8 cellular contexts compared by ENCODE assay signal in the genomic region with DNA sequence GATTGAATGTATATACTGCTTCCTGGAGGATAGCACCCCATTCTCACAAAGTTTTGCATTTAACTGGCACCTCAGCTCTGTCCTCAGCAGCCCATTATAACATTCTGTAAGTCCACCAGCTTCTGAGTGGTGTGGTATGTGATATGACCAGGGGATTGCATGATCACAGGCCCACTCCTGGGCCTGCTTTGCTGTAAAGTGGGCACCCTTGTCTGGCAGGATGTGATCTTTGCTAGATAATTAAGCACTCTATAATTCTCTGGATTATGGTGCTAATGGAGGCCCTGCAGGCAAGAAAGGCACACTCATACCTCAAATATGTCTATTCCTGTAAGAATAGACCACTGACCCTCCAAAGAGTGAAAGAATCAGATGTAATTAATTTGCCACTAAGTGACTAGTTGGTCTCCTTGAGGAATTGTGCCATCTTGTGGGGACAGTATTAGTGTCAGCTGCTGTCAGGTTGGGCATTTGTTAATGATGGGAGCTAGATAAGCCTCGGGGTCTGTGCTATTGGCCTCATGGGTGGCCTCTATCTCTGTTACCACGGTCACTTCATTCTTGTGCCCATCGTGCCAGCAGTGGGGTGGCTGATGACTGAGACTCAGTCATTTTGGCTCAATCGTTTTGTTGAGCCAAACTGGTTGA. TPM values are rescaled to one million over a fixed set of nuclear protein-coding genes. Genes with fewer than 3 reads are reported as not detected.
DNase-seq lines count a peak whose midpoint lies in the region; ATAC-seq and TF ChIP-seq lines count a peak whose summit lies in the region.

No MANE protein-coding gene starts in this region.

- intact Hi-C loops in PC-9 (cut with micrococcal nuclease; ENCODE audit: unreplicated experiment) = loop anchor here (1.0 to 10.0 kb wide), 3 partner anchors 102 to 382 kb away; partner anchors contain the start of gene MCUB

- H3K9me3 ChIP-seq in PC-9 (ENCODE audit: insufficient read depth, low read depth) = no peaks in the 10 kb centered on the region

- TF ChIP-seq CTCF in PC-9 (conservative IDR thresholded peaks at IDR 0.05) = peak; percentile 56
- TF ChIP-seq CTCF in progenitor cell of endocrine pancreas (IDR thresholded peaks at IDR 0.05; ENCODE audit: unreplicated experiment) = no peak

- H3K4me1 ChIP-seq in PC-9 (replicated peaks; ENCODE audit: insufficient read depth) = no peaks in the 10 kb centered on the region

- no peaks in the 10 kb centered on the region for H3K27me3 ChIP-seq in PC-9 (ENCODE audit: insufficient read depth, low read depth)

- BruUV-seq in PC-9 (replicated peaks; lab: Mats Ljungman, UMichigan) = no TSS peak

- DNase-seq in COLO829 (ENCODE audit: low spot score) (peak; percentile 56), PC-9 (peak; percentile 24 to 42), progenitor cell of endocrine pancreas (ENCODE audit: low spot score, unreplicated experiment) (no peak), HuH-7.5 (ENCODE audit: low spot score) (no peak)
- no peak for DNase-seq in activated CD4-positive, alpha-beta T cell treated with anti-CD3 and anti-CD28 coated beads for 1 hour

- H3K9me2 ChIP-seq in PC-9 (ENCODE audit: insufficient read depth) = no peaks in the 10 kb centered on the region

- H3K4me3 ChIP-seq in PC-9 = no peak overlapping the region

- CTCF ChIA-PET in PC-9 (lab: Charles Lee) = interaction anchor here (0.6 to 0.7 kb wide), 2 partner anchors 16 to 104 kb away, joined by 3 read pairs; no protein-coding TSS in a partner anchor

- no peak overlapping the region for H3K27ac ChIP-seq in PC-9

- POLR2A ChIA-PET in PC-9 (lab: Charles Lee; ENCODE audit: unreplicated experiment) = no interaction called here

- peak; percentile 79 for ATAC-seq in GM18517 (IDR thresholded peaks at IDR 0.05; ENCODE audit: unreplicated experiment)
- peak; percentile 74 for ATAC-seq in HG03175 (IDR thresholded peaks at IDR 0.05; ENCODE audit: unreplicated experiment)
- ATAC-seq in esophagus mucosa = peak; percentile 71

- H3K4me1 Mint-ChIP-seq in progenitor cell of endocrine pancreas (ENCODE audit: low read depth) = no peaks in the 10 kb centered on the region

- H3K27ac Mint-ChIP-seq in progenitor cell of endocrine pancreas = peak overlapping the region; percentile 24

- H3K36me3 ChIP-seq in PC-9 (ENCODE audit: low read depth) = no peaks in the 10 kb centered on the region

- no peaks in the 10 kb centered on the region for H3K27me3 Mint-ChIP-seq in progenitor cell of endocrine pancreas

- H3K9me3 Mint-ChIP-seq in progenitor cell of endocrine pancreas (ENCODE audit: low read depth) = no peaks in the 10 kb centered on the region

- no peak overlapping the region for H2AFZ ChIP-seq in PC-9

- H3K36me3 Mint-ChIP-seq in progenitor cell of endocrine pancreas (ENCODE audit: insufficient read depth) = no peaks in the 10 kb centered on the region

- H3K4me2 ChIP-seq in PC-9 = no peak overlapping the region

- H4K20me1 ChIP-seq in PC-9 (ENCODE audit: insufficient read depth) = no peaks in the 10 kb centered on the region

- no peak overlapping the region for H3K4me3 Mint-ChIP-seq in progenitor cell of endocrine pancreas (ENCODE audit: low read depth)

- no peaks in the 10 kb centered on the region for H3K79me2 ChIP-seq in PC-9 (ENCODE audit: low read depth)

- H3F3A ChIP-seq in PC-9 (ENCODE audit: insufficient read depth, low read depth) = no peaks in the 10 kb centered on the region

RNA-seq across cellular contexts. Expression of gene CFI, which starts 2.2 kb away (rescaled TPM):
- total RNA-seq in PC-9 (2021) (1.6 and 2.2 TPM in 2 replicates), esophagus mucosa (31.5 TPM), progenitor cell of endocrine pancreas (0.24 TPM in 1 of 2 replicates, not detected in the other)

RNA-seq across cellular contexts. Expression of gene GAR1, which starts 11.5 kb away (rescaled TPM):
- total RNA-seq in PC-9 (2021) = 12.1 and 16.0 TPM in 2 replicates
- total RNA-seq in esophagus mucosa = 17.6 TPM
- total RNA-seq in progenitor cell of endocrine pancreas = 25.7 and 25.9 TPM in 2 replicates

RNA-seq across cellular contexts. Expression of gene RRH, which starts 23.7 kb away (rescaled TPM):
- 0.24 TPM in 1 of 2 replicates, not detected in the other for total RNA-seq in PC-9 (2021)
- total RNA-seq in esophagus mucosa = 0.16 TPM
- total RNA-seq in progenitor cell of endocrine pancreas = 0.33 and 0.57 TPM in 2 replicates

RNA-seq across cellular contexts. Expression of gene LRIT3, which starts 43.9 kb away (rescaled TPM):
- total RNA-seq in PC-9 (2021) (not detected in 2 replicates), esophagus mucosa (0.16 TPM), progenitor cell of endocrine pancreas (0.17 and 0.31 TPM in 2 replicates)

Comparison
In these comparisons a context has a peak if more than half of its experiments do, and no peak if none do; other contexts are left out.
1. DNase-seq: peak in COLO829 (single experiment) and PC-9 (2 of 2); none in progenitor cell of endocrine pancreas (single experiment), HuH-7.5 (single experiment) and activated CD4-positive, alpha-beta T cell treated with anti-CD3 and anti-CD28 coated beads for 1 hour (single experiment).
2. RNA of gene CFI, which starts 2.2 kb away (total RNA-seq): 31.5 TPM in esophagus mucosa (single experiment); 1.6 to 2.2 TPM in PC-9 and 0.24 TPM in progenitor cell of endocrine pancreas; every median in the first group is over 10 times any median in the second.
3. Peak in every context shown above with its lines, with median percentiles within 50 percentile points of each other: ATAC-seq.